Comparison of ENCODE assay signal across 12 cellular contexts in genomic region chr14:32129124-32129523, GRCh38. TPM values are rescaled to one million over a fixed set of nuclear protein-coding genes. Genes with fewer than 3 reads are reported as not detected.
A peak's percentile ranks its signal among the peaks of the same experiment; 100 is the strongest.
DNase-seq lines count a peak whose midpoint lies in the region; ATAC-seq, FAIRE-seq and TF ChIP-seq lines count a peak whose summit lies in the region.
"Had no signal": no experiment of that assay in that cellular context is flagged by ENCODE, and none has a peak within 500 bp of the region (broad histone marks: within the 10 kb centered on the region; RNA-seq: fewer than 3 reads in every experiment).

No MANE protein-coding gene starts in this region.

- peak overlapping the region; percentile 91 for H3K4me2 ChIP-seq in A549

- peak; percentile 57 to 67; a peak in 4 of 6 replicates for ATAC-seq in A549

- FAIRE-seq in A549 (lab: Jason Lieb, UNC) (no peak), HTR-8/SVneo (lab: Jason Lieb, UNC) (no peak)

- TF ChIP-seq POLR2A in A549 (IDR thresholded peaks at IDR 0.05; ENCODE audit: low read length): no peak

- TF ChIP-seq CTCF in A549 (IDR thresholded peaks at IDR 0.05): no peak

- 0% methylated on average over 2 of the region's 2 CpGs for WGBS in A549 (ENCODE audit: missing lambda C conversion rate)

- H3K4me1 ChIP-seq in A549: peaks cover 57% of the 10 kb centered on the region
- H3K4me1 ChIP-seq: prostate gland had no signal

- DNase-seq in A549 (ENCODE audit: low read depth in 1 of 2, low spot score in 1 of 2): peak; percentile 24 to 64
- peak; percentile 15 for DNase-seq in HTR-8/SVneo (ENCODE audit: insufficient read length, low spot score)
- peak; percentile 54 for DNase-seq in dedifferentiated amniotic fluid mesenchymal stem cell (ENCODE audit: extremely low spot score)
- DNase-seq in kidney tubule cell (ENCODE audit: low spot score): peak; percentile 60
- no peak for DNase-seq in caudate nucleus (lab: John Stamatoyannopoulos, UW)
- no peak for DNase-seq in HEK293T (ENCODE audit: extremely low spot score)
- DNase-seq in activated CD4-positive, alpha-beta T cell treated with anti-CD3 and anti-CD28 coated beads for 48 hours: no peak
- DNase-seq in RKO (ENCODE audit: low spot score): no peak
- DNase-seq: activated CD4-positive, CD25-positive, alpha-beta regulatory T cell treated with anti-CD3 and anti-CD28 coated beads, Interleukin-2, amount 50 U/mL, for 72 hours; NCI-H774 had no signal

- POLR2A ChIA-PET in A549 (lab: Yijun Ruan, JAX) (interaction anchor here (1.0 kb wide), 2 partner anchors 53 to 74 kb away, joined by 3 read pairs; partner anchors contain the start of gene RNU6-8), HEK293T (lab: Yijun Ruan, JAX) (no interaction called here)

- CTCF ChIA-PET in A549 (lab: Yijun Ruan, JAX) (interaction anchor here (0.6 kb wide), 1 partner anchor 228 kb away, joined by 5 read pairs; no protein-coding TSS in a partner anchor), HEK293T (lab: Yijun Ruan, JAX) (no interaction called here)

- TF ChIP-seq RAD21 in A549 (conservative IDR thresholded peaks at IDR 0.05 in 1 of 2, IDR thresholded peaks at IDR 0.05 in 1 of 2): no peak

- H3K27ac ChIP-seq in A549 (peak overlapping the region; percentile 82 to 94), caudate nucleus (ENCODE audit: low read depth, low read length) (no peak overlapping the region)
- H3K27ac ChIP-seq: prostate gland had no signal

- no peaks in the 10 kb centered on the region for H3K9me3 ChIP-seq in A549
- H3K9me3 ChIP-seq: prostate gland had no signal

- TF ChIP-seq EP300 in A549 (IDR thresholded peaks at IDR 0.05): no peak

- peak overlapping the region; percentile 35; the same call in 2 of the 3 replicates for H3K4me3 ChIP-seq in A549
- H3K4me3 ChIP-seq: lung, prostate gland had no signal

TF ChIP-seq in A549, 52 proteins besides CTCF, POLR2A, EP300 and RAD21:
- TF ChIP-seq USF2 (IDR thresholded peaks at IDR 0.05) (peak; percentile 73), NPAS2 (CRISPR knock-in tag; IDR thresholded peaks at IDR 0.05; ENCODE audit: borderline replicate concordance) (no peak), GATA3 (IDR thresholded peaks at IDR 0.05; ENCODE audit: borderline replicate concordance) (peak; percentile 26; the same call in 1 of the 2 replicates)

TF ChIP-seq in HEK293T, 16 proteins besides CTCF, POLR2A, EP300 and RAD21:
- no peak for TF ChIP-seq LEF1 (IDR thresholded peaks at IDR 0.05; ENCODE audit: borderline replicate concordance)
- TF ChIP-seq SP1 (IDR thresholded peaks at IDR 0.05): no peak
- TF ChIP-seq SUZ12 (IDR thresholded peaks at IDR 0.05): no peak
- no peak for TF ChIP-seq NFRKB (IDR thresholded peaks at IDR 0.05)
- no peak for TF ChIP-seq PKNOX1 (IDR thresholded peaks at IDR 0.05)
- no peak for TF ChIP-seq FOXM1 (IDR thresholded peaks at IDR 0.05; ENCODE audit: borderline replicate concordance)
- TF ChIP-seq L3MBTL2 (conservative IDR thresholded peaks at IDR 0.05): no peak
- no peak for TF ChIP-seq ARNT (IDR thresholded peaks at IDR 0.05)
- TF ChIP-seq ELF4 (IDR thresholded peaks at IDR 0.05): no peak

RNA-seq across cellular contexts. Expression of gene ARHGAP5, which starts 52.0 kb away (rescaled TPM):
- 57.3 and 66.1 TPM in 2 replicates for polyA plus RNA-seq in A549 (2011; rRNA removed)
- polyA plus RNA-seq in A549 (2012; cell fraction: cytosol; rRNA removed): 5.1 and 5.8 TPM in 2 replicates
- 4.5 and 9.6 TPM in 2 replicates for polyA plus RNA-seq in A549 (2012; cell fraction: nucleus; rRNA removed)
- 32.5 to 33.6 TPM (median 33.0 TPM) in 3 replicates for polyA plus RNA-seq in A549 (2017; fragmentation: RNase III; extraction: RNeasy Plus Mini Kit Qiagen cat#74134 plus additional on column Dnase treatment)
- 44.1 and 51.3 TPM in 2 replicates for polyA minus RNA-seq in A549 (2011; rRNA and poly(A)+ RNA removed)

Comparison
In these comparisons a context has a peak if more than half of its experiments do, and no peak if none do; other contexts are left out.
1. DNase-seq: peak in A549 (2 of 2), HTR-8/SVneo (single experiment), dedifferentiated amniotic fluid mesenchymal stem cell (single experiment) and kidney tubule cell (single experiment); none in caudate nucleus (0 of 61), HEK293T (single experiment), activated CD4-positive, alpha-beta T cell treated with anti-CD3 and anti-CD28 coated beads for 48 hours (single experiment) and RKO (single experiment).